ENCODE assay signal across 36 cellular contexts in genomic region chr18:50624981-50625380, GRCh38.
"Had no signal": no experiment of that assay in that cellular context is flagged by ENCODE, and none has a peak within 500 bp of the region (broad histone marks: within the 10 kb centered on the region; RNA-seq: fewer than 3 reads in every experiment).

No MANE protein-coding gene starts in this region.

- H3K9me3 ChIP-seq: ascending aorta had no signal

- H3K27ac ChIP-seq: ascending aorta, VCaP had no signal

- H3K4me3 Mint-ChIP-seq: activated B cell treated with CpG ODN at 0.5 μM for 24 hours; activated CD4-positive, alpha-beta memory T cell treated with anti-CD3 and anti-CD28 coated beads for 36 hours; activated CD4-positive, alpha-beta T cell treated with anti-CD3 and anti-CD28 coated beads, Interleukin-2, amount 10 ng/mL, durations not matched to agents 24 days and 14 days; activated CD8-positive, alpha-beta memory T cell treated with anti-CD3 and anti-CD28 coated beads, Interleukin-2, amount 10 ng/mL, durations not matched to agents 7 days and 5 days; activated CD8-positive, alpha-beta T cell treated with anti-CD3 and anti-CD28 coated beads for 36 hours; activated naive CD4-positive, alpha-beta T cell treated with anti-CD3 and anti-CD28 coated beads, Interleukin-2, amount 10 ng/mL, durations not matched to agents 7 days and 5 days; activated naive CD4-positive, alpha-beta T cell treated with anti-CD3 and anti-CD28 coated beads, Interleukin-2, amount 50 U/mL, for 24 hours; activated naive CD8-positive, alpha-beta T cell; activated naive CD8-positive, alpha-beta T cell treated with anti-CD3 and anti-CD28 coated beads, Interleukin-2, amount 10 ng/mL, durations not matched to agents 7 days and 5 days; activated naive CD8-positive, alpha-beta T cell treated with anti-CD3 and anti-CD28 coated beads, Interleukin-2, amount 50 U/mL, for 24 hours; activated T-cell treated with anti-CD3 and anti-CD28 coated beads, Interleukin-2, amount 50 U/mL, for 24 hours; brain; central memory CD8-positive, alpha-beta T cell; T-helper 1 cell treated with Interleukin-12 subunit alpha and Interleukin-12 subunit beta and Interleukin-4 antibody, amounts not matched to agents 30 μg/mL and 1 μg/mL, for 36 hours; T-helper 2 cell treated with Interferon-gamma antibody and Interleukin-4, amounts not matched to agents 5 μg/mL and 100 μg/mL, for 36 hours had no signal

- H3K27me3 Mint-ChIP-seq: activated CD4-positive, alpha-beta memory T cell treated with anti-CD3 and anti-CD28 coated beads for 36 hours; activated naive CD8-positive, alpha-beta T cell; brain had no signal

- FAIRE-seq: TTC549 had no signal

- DNase-seq: activated B cell treated with CpG ODN at 0.5 μM for 24 hours; activated CD4-positive, alpha-beta memory T cell treated with anti-CD3 and anti-CD28 coated beads for 36 hours; activated CD4-positive, alpha-beta T cell treated with anti-CD3 and anti-CD28 coated beads for 4 hours; activated CD4-positive, alpha-beta T cell treated with anti-CD3 and anti-CD28 coated beads, Interleukin-2, amount 10 ng/mL, durations not matched to agents 24 days and 14 days; activated CD4-positive, alpha-beta T cell treated with anti-CD3 and anti-CD28 coated beads, Interleukin-2, amount 50 U/mL, for 1 hour; activated CD4-positive, alpha-beta T cell treated with anti-CD3 and anti-CD28 coated beads, Interleukin-2, amount 50 U/mL, for 4 hours; activated CD4-positive, CD25-positive, alpha-beta regulatory T cell treated with anti-CD3 and anti-CD28 coated beads, Interleukin-2, amount 50 U/mL, for 72 hours; activated CD8-positive, alpha-beta memory T cell treated with anti-CD3 and anti-CD28 coated beads for 24 hours; activated CD8-positive, alpha-beta memory T cell treated with anti-CD3 and anti-CD28 coated beads, Interleukin-2, amount 10 ng/mL, durations not matched to agents 7 days and 5 days; activated CD8-positive, alpha-beta memory T cell treated with anti-CD3 and anti-CD28 coated beads, Interleukin-2, amount 50 U/mL, for 48 hours; activated CD8-positive, alpha-beta T cell treated with anti-CD3 and anti-CD28 coated beads for 36 hours; activated effector memory CD4-positive, alpha-beta T cell treated with Interleukin-2 at 50 U/mL for 16 hours; activated gamma-delta T cell; activated naive CD4-positive, alpha-beta T cell treated with anti-CD3 and anti-CD28 coated beads, Interleukin-2, amount 10 ng/mL, durations not matched to agents 7 days and 5 days; activated naive CD4-positive, alpha-beta T cell treated with Interleukin-2 at 50 U/mL for 16 hours; activated naive CD8-positive, alpha-beta T cell treated with anti-CD3 and anti-CD28 coated beads, Interleukin-2, amount 10 ng/mL, durations not matched to agents 7 days and 5 days; activated naive CD8-positive, alpha-beta T cell treated with anti-CD3 and anti-CD28 coated beads, Interleukin-2, amount 50 U/mL, for 24 hours; activated T-cell treated with anti-CD3 and anti-CD28 coated beads, Interleukin-2, amount 50 U/mL, for 24 hours; activated T-cell treated with anti-CD3 and anti-CD28 coated beads, Interleukin-2, amount 50 U/mL, for 48 hours; amygdala; anterior cingulate cortex; caudate nucleus; cerebellar nuclear complex; T-helper 1 cell; T-helper 2 cell; T-helper 9 cell had no signal

- H3K36me3 Mint-ChIP-seq: activated CD4-positive, alpha-beta memory T cell treated with anti-CD3 and anti-CD28 coated beads for 36 hours; activated CD8-positive, alpha-beta memory T cell treated with anti-CD3 and anti-CD28 coated beads, Interleukin-2, amount 10 ng/mL, durations not matched to agents 7 days and 5 days; activated naive CD4-positive, alpha-beta T cell treated with anti-CD3 and anti-CD28 coated beads, Interleukin-2, amount 10 ng/mL, durations not matched to agents 7 days and 5 days; activated naive CD4-positive, alpha-beta T cell treated with anti-CD3 and anti-CD28 coated beads, Interleukin-2, amount 50 U/mL, for 24 hours; activated naive CD8-positive, alpha-beta T cell; activated naive CD8-positive, alpha-beta T cell treated with anti-CD3 and anti-CD28 coated beads, Interleukin-2, amount 10 ng/mL, durations not matched to agents 7 days and 5 days had no signal

- H3K27ac Mint-ChIP-seq: activated B cell treated with CpG ODN at 0.5 μM for 24 hours; activated CD4-positive, alpha-beta memory T cell treated with anti-CD3 and anti-CD28 coated beads for 36 hours; activated CD4-positive, alpha-beta T cell treated with anti-CD3 and anti-CD28 coated beads, Interleukin-2, amount 10 ng/mL, durations not matched to agents 24 days and 14 days; activated CD8-positive, alpha-beta memory T cell treated with anti-CD3 and anti-CD28 coated beads, Interleukin-2, amount 10 ng/mL, durations not matched to agents 7 days and 5 days; activated CD8-positive, alpha-beta T cell treated with anti-CD3 and anti-CD28 coated beads for 36 hours; activated naive CD4-positive, alpha-beta T cell treated with anti-CD3 and anti-CD28 coated beads, Interleukin-2, amount 10 ng/mL, durations not matched to agents 7 days and 5 days; activated naive CD4-positive, alpha-beta T cell treated with anti-CD3 and anti-CD28 coated beads, Interleukin-2, amount 50 U/mL, for 24 hours; activated naive CD8-positive, alpha-beta T cell; activated naive CD8-positive, alpha-beta T cell treated with anti-CD3 and anti-CD28 coated beads, Interleukin-2, amount 10 ng/mL, durations not matched to agents 7 days and 5 days; activated naive CD8-positive, alpha-beta T cell treated with anti-CD3 and anti-CD28 coated beads, Interleukin-2, amount 50 U/mL, for 24 hours; activated T-cell treated with anti-CD3 and anti-CD28 coated beads, Interleukin-2, amount 50 U/mL, for 24 hours; activated T-helper 2 cell treated with anti-CD3 and anti-CD28 coated beads, Interferon-gamma antibody, Interleukin-2, Interleukin-4, amounts not matched to agents 10 μg/mL and 5 μg/mL and 100 μg/mL, durations not matched to agents 14 hours and 24 hours and 36 hours; brain; T-helper 1 cell treated with Interleukin-12 subunit alpha and Interleukin-12 subunit beta and Interleukin-4 antibody, amounts not matched to agents 30 μg/mL and 1 μg/mL, for 36 hours; T-helper 2 cell treated with Interferon-gamma antibody and Interleukin-4, amounts not matched to agents 5 μg/mL and 100 μg/mL, for 36 hours had no signal

- H3K9me3 Mint-ChIP-seq: activated B cell treated with CpG ODN at 0.5 μM for 24 hours; activated CD4-positive, alpha-beta memory T cell treated with anti-CD3 and anti-CD28 coated beads for 36 hours; activated CD4-positive, alpha-beta T cell treated with anti-CD3 and anti-CD28 coated beads, Interleukin-2, amount 10 ng/mL, durations not matched to agents 24 days and 14 days; activated CD8-positive, alpha-beta T cell treated with anti-CD3 and anti-CD28 coated beads for 36 hours; activated naive CD4-positive, alpha-beta T cell treated with anti-CD3 and anti-CD28 coated beads, Interleukin-2, amount 10 ng/mL, durations not matched to agents 7 days and 5 days; activated naive CD4-positive, alpha-beta T cell treated with anti-CD3 and anti-CD28 coated beads, Interleukin-2, amount 50 U/mL, for 24 hours; activated naive CD8-positive, alpha-beta T cell treated with anti-CD3 and anti-CD28 coated beads, Interleukin-2, amount 10 ng/mL, durations not matched to agents 7 days and 5 days; activated naive CD8-positive, alpha-beta T cell treated with anti-CD3 and anti-CD28 coated beads, Interleukin-2, amount 50 U/mL, for 24 hours; activated T-cell treated with anti-CD3 and anti-CD28 coated beads, Interleukin-2, amount 50 U/mL, for 24 hours; activated T-helper 2 cell treated with anti-CD3 and anti-CD28 coated beads, Interferon-gamma antibody, Interleukin-2, Interleukin-4, amounts not matched to agents 10 μg/mL and 5 μg/mL and 100 μg/mL, durations not matched to agents 14 hours and 24 hours and 36 hours; central memory CD8-positive, alpha-beta T cell; T-helper 1 cell treated with Interleukin-12 subunit alpha and Interleukin-12 subunit beta and Interleukin-4 antibody, amounts not matched to agents 30 μg/mL and 1 μg/mL, for 36 hours; T-helper 2 cell treated with Interferon-gamma antibody and Interleukin-4, amounts not matched to agents 5 μg/mL and 100 μg/mL, for 36 hours had no signal

- ATAC-seq: activated CD8-positive, alpha-beta memory T cell treated with anti-CD3 and anti-CD28 coated beads, Interleukin-2, amount 10 ng/mL, durations not matched to agents 7 days and 5 days; activated CD8-positive, alpha-beta T cell treated with anti-CD3 and anti-CD28 coated beads for 36 hours; activated naive CD8-positive, alpha-beta T cell treated with anti-CD3 and anti-CD28 coated beads, Interleukin-2, amount 50 U/mL, for 24 hours had no signal

- H3K27me3 ChIP-seq: ascending aorta had no signal

- H3K4me1 Mint-ChIP-seq: activated B cell treated with CpG ODN at 0.5 μM for 24 hours; activated CD4-positive, alpha-beta T cell treated with anti-CD3 and anti-CD28 coated beads, Interleukin-2, amount 10 ng/mL, durations not matched to agents 24 days and 14 days; activated CD8-positive, alpha-beta memory T cell treated with anti-CD3 and anti-CD28 coated beads, Interleukin-2, amount 10 ng/mL, durations not matched to agents 7 days and 5 days; activated naive CD4-positive, alpha-beta T cell treated with anti-CD3 and anti-CD28 coated beads, Interleukin-2, amount 10 ng/mL, durations not matched to agents 7 days and 5 days; activated naive CD4-positive, alpha-beta T cell treated with anti-CD3 and anti-CD28 coated beads, Interleukin-2, amount 50 U/mL, for 24 hours; activated naive CD8-positive, alpha-beta T cell treated with anti-CD3 and anti-CD28 coated beads, Interleukin-2, amount 10 ng/mL, durations not matched to agents 7 days and 5 days; activated naive CD8-positive, alpha-beta T cell treated with anti-CD3 and anti-CD28 coated beads, Interleukin-2, amount 50 U/mL, for 24 hours; central memory CD8-positive, alpha-beta T cell had no signal

- H3K36me3 ChIP-seq: ascending aorta had no signal

- H3K4me3 ChIP-seq: ascending aorta had no signal
